Comparison of ENCODE assay signal across 6 cellular contexts in the genomic region with DNA sequence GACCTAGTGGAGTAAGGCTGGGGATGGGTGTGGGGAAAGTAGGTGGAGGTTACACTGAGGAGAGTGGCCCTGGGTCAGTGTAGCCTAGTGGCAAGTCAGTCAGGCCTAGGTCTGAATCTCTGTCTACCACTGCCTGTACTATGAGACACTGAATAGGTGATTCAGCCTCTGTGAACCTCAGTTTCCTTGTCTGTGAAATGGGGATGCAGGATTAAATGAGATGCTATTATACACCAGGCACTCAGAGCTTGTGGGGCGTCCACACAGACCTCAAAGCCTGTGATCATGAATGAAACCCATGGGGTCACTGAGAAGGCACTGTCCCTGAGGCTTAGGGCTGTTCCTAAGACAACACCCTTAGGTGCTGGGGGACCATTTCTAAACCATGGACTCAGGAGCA. TPM values are rescaled to one million over a fixed set of nuclear protein-coding genes. Genes with fewer than 3 reads are reported as not detected.
"Had no signal": no experiment of that assay in that cellular context is flagged by ENCODE, and none has a peak within 500 bp of the region (broad histone marks: within the 10 kb centered on the region; RNA-seq: fewer than 3 reads in every experiment).

No MANE protein-coding gene starts in this region.

RNA-seq across cellular contexts. Expression of gene CD8B2, which starts 11.4 kb away (rescaled TPM):
- total RNA-seq: stomach, subcutaneous adipose tissue, thoracic aorta, tibial nerve, transverse colon, upper lobe of right lung had no signal
